In genomic region chr9:137703842-137704508, GRCh38 we compare ENCODE assay signal across 16 cellular contexts.
DNase-seq lines count a peak whose midpoint lies in the region; ATAC-seq, FAIRE-seq and TF ChIP-seq lines count a peak whose summit lies in the region.
"Had no signal": no experiment of that assay in that cellular context is flagged by ENCODE, and none has a peak within 500 bp of the region (broad histone marks: within the 10 kb centered on the region; RNA-seq: fewer than 3 reads in every experiment).

No MANE protein-coding gene starts in this region.

- H3K27me3 Mint-ChIP-seq in activated naive CD4-positive, alpha-beta T cell treated with anti-CD3 and anti-CD28 coated beads, Interleukin-2, amount 50 U/mL, for 24 hours, result no peaks in the 10 kb centered on the region
- H3K27me3 Mint-ChIP-seq in naive B cell, result no peaks in the 10 kb centered on the region

- no peaks in the 10 kb centered on the region for H3K9me1 ChIP-seq in K562 (ENCODE audit: control insufficient read depth, insufficient read depth, low read length)

- DNase-seq in activated naive CD4-positive, alpha-beta T cell (lab: John Stamatoyannopoulos, UW), result no peak
- peak in 2 of 4 experiments; percentile 29 to 38 for DNase-seq in K562 (ENCODE audit: extremely low read depth in 1 of 4, low spot score in 3 of 4)
- DNase-seq in naive B cell, result no peak
- no peak for DNase-seq in upper lobe of right lung
- no peak for DNase-seq in globus pallidus (ENCODE audit: low spot score)
- DNase-seq: activated CD4-positive, CD25-positive, alpha-beta regulatory T cell; activated gamma-delta T cell treated with Interleukin-2 at 50 U/mL for 16 hours; cortex of kidney; mammary epithelial cell; right cardiac atrium had no signal

- no TSS peak for BruUV-seq in K562 (replicated peaks; lab: Mats Ljungman, UMichigan)

- FAIRE-seq in K562 (lab: Jason Lieb, UNC), result peak; percentile 74

- TF ChIP-seq CTCF in K562 (IDR thresholded peaks at IDR 0.05 in 2 of 3, conservative IDR thresholded peaks at IDR 0.05 in 1 of 3; ENCODE audit: insufficient read depth in 2 of 3, low read depth in 1 of 3, low read length in 3 of 3) (no peak), upper lobe of right lung (IDR thresholded peaks at IDR 0.05) (no peak)

- H3K4me3 Mint-ChIP-seq in activated naive CD4-positive, alpha-beta T cell treated with anti-CD3 and anti-CD28 coated beads, Interleukin-2, amount 50 U/mL, for 24 hours, result no peak overlapping the region
- H3K4me3 Mint-ChIP-seq in naive B cell, result peak overlapping the region in 7 of 8 donors; percentile 1 to 44 (median 26)
- H3K4me3 Mint-ChIP-seq: CD14-positive monocyte, neural progenitor cell had no signal

- in situ Hi-C loops in K562 (cut with MboI), result no loop called here

- H3K4me2 ChIP-seq in K562 (ENCODE audit: insufficient read depth, low read length), result no peak overlapping the region
- H3K4me2 ChIP-seq: neural progenitor cell had no signal

- peaks cover 6 to 19% of the 10 kb centered on the region in 2 experiments; a peak in 3 of 5 replicates for H3K4me1 ChIP-seq in K562 (replicated peaks in 1 of 2; ENCODE audit: control insufficient read depth in 2 of 2, insufficient read depth in 2 of 2, low read length in 2 of 2)
- H3K4me1 ChIP-seq in upper lobe of right lung, result no peaks in the 10 kb centered on the region
- H3K4me1 ChIP-seq: ascending aorta had no signal

- H3K4me3 ChIP-seq in K562 (no peak overlapping the region), upper lobe of right lung (no peak overlapping the region)
- H3K4me3 ChIP-seq: ascending aorta, neural progenitor cell had no signal

- H3K4me1 Mint-ChIP-seq in activated naive CD4-positive, alpha-beta T cell treated with anti-CD3 and anti-CD28 coated beads, Interleukin-2, amount 50 U/mL, for 24 hours, result peaks cover 67% of the 10 kb centered on the region
- H3K4me1 Mint-ChIP-seq in naive B cell, result peaks cover 51 to 74% (median 59%) of the 10 kb centered on the region in 3 donors

- TF ChIP-seq EP300 in K562 (IDR thresholded peaks at IDR 0.05; ENCODE audit: low read length), result no peak

- no peak for TF ChIP-seq RAD21 in K562 (CRISPR knock-in tag; conservative IDR thresholded peaks at IDR 0.05 in 1 of 2, IDR thresholded peaks at IDR 0.05 in 1 of 2)

- H3K9me3 ChIP-seq in K562 (replicated peaks; ENCODE audit: control insufficient read depth, insufficient read depth, low read depth, low read length) (peaks cover 11% of the 10 kb centered on the region), upper lobe of right lung (no peaks in the 10 kb centered on the region)

- POLR2A ChIA-PET in K562 (lab: Yijun Ruan, JAX), result no interaction called here

- CTCF ChIA-PET in K562 (lab: Yijun Ruan, JAX; ENCODE audit: low intra/inter-chr PET ratio), result no interaction called here

- H2AFZ ChIP-seq in K562 (ENCODE audit: low read depth, low read length), result no peak overlapping the region
- H2AFZ ChIP-seq: neural progenitor cell had no signal

- intact Hi-C loops in K562 (cut with micrococcal nuclease), result no loop called here
- intact Hi-C loops in upper lobe of right lung (cut with DNase I), result no loop called here

- H3K27ac Mint-ChIP-seq in activated naive CD4-positive, alpha-beta T cell treated with anti-CD3 and anti-CD28 coated beads, Interleukin-2, amount 50 U/mL, for 24 hours, result peak overlapping the region; percentile 46
- H3K27ac Mint-ChIP-seq in naive B cell, result peak overlapping the region in 5 of 6 donors; percentile 72 to 89 (median 89)
- H3K27ac Mint-ChIP-seq: neural progenitor cell had no signal

- H3K36me3 ChIP-seq in K562 (ENCODE audit: control insufficient read depth, insufficient read depth, low read length), result peaks cover 8% of the 10 kb centered on the region; the same call in 2 of the 3 replicates
- H3K36me3 ChIP-seq in upper lobe of right lung, result no peaks in the 10 kb centered on the region
- H3K36me3 ChIP-seq: ascending aorta had no signal

- TF ChIP-seq POLR2A in K562 (conservative IDR thresholded peaks at IDR 0.05), result no peak

- peaks cover 12% of the 10 kb centered on the region for H3K36me3 Mint-ChIP-seq in activated naive CD4-positive, alpha-beta T cell treated with anti-CD3 and anti-CD28 coated beads, Interleukin-2, amount 50 U/mL, for 24 hours
- H3K36me3 Mint-ChIP-seq in naive B cell, result peaks cover 10 to 13% of the 10 kb centered on the region in 2 donors

- WGBS in K562 (ENCODE audit: insufficient coverage, low coverage, missing lambda C conversion rate), result 55% methylated on average over 5 of the region's 6 CpGs

- peaks cover 78% of the 10 kb centered on the region for H3K79me2 ChIP-seq in K562 (ENCODE audit: control insufficient read depth, insufficient read depth, low read length)

- H3K9me3 Mint-ChIP-seq in activated naive CD4-positive, alpha-beta T cell treated with anti-CD3 and anti-CD28 coated beads, Interleukin-2, amount 50 U/mL, for 24 hours, result peaks cover 7% of the 10 kb centered on the region
- H3K9me3 Mint-ChIP-seq in naive B cell, result peaks cover 7 to 27% (median 12%) of the 10 kb centered on the region in 7 donors

- H3K27ac ChIP-seq in K562 (ENCODE audit: extremely low read depth, low read depth, low read length), result peak overlapping the region; percentile 30; the same call in 1 of the 3 replicates
- H3K27ac ChIP-seq in upper lobe of right lung, result no peak overlapping the region
- H3K27ac ChIP-seq: ascending aorta, neural progenitor cell had no signal

- ATAC-seq in K562, result peak; percentile 67
- ATAC-seq in naive B cell (ENCODE audit: low read depth in 2 of 2), result no peak
- peak; percentile 44 for ATAC-seq in upper lobe of right lung
- ATAC-seq in HG02678 (IDR thresholded peaks at IDR 0.05; ENCODE audit: unreplicated experiment), result no peak
- ATAC-seq in HG03139 (IDR thresholded peaks at IDR 0.05; ENCODE audit: unreplicated experiment), result no peak
- ATAC-seq: right cardiac atrium had no signal

- H3K9ac ChIP-seq in K562 (ENCODE audit: insufficient read depth in 1 of 2, low read depth in 2 of 2, low read length in 2 of 2), result no peak overlapping the region
- H3K9ac ChIP-seq: neural progenitor cell had no signal

- H3K27me3 ChIP-seq in K562 (ENCODE audit: control insufficient read depth in 2 of 2, insufficient read depth in 2 of 2, low read length in 2 of 2), result no peaks in the 10 kb centered on the region
- no peaks in the 10 kb centered on the region for H3K27me3 ChIP-seq in upper lobe of right lung
- H3K27me3 ChIP-seq: ascending aorta, neural progenitor cell had no signal

- peaks cover 5% of the 10 kb centered on the region; the same call in 1 of the 2 replicates for H4K20me1 ChIP-seq in K562 (replicated peaks; ENCODE audit: control insufficient read depth, insufficient read depth, low read length)

TF ChIP-seq in K562, 482 proteins besides CTCF, POLR2A, EP300 and RAD21 (continues in another document):
- TF ChIP-seq, protein P1, sequence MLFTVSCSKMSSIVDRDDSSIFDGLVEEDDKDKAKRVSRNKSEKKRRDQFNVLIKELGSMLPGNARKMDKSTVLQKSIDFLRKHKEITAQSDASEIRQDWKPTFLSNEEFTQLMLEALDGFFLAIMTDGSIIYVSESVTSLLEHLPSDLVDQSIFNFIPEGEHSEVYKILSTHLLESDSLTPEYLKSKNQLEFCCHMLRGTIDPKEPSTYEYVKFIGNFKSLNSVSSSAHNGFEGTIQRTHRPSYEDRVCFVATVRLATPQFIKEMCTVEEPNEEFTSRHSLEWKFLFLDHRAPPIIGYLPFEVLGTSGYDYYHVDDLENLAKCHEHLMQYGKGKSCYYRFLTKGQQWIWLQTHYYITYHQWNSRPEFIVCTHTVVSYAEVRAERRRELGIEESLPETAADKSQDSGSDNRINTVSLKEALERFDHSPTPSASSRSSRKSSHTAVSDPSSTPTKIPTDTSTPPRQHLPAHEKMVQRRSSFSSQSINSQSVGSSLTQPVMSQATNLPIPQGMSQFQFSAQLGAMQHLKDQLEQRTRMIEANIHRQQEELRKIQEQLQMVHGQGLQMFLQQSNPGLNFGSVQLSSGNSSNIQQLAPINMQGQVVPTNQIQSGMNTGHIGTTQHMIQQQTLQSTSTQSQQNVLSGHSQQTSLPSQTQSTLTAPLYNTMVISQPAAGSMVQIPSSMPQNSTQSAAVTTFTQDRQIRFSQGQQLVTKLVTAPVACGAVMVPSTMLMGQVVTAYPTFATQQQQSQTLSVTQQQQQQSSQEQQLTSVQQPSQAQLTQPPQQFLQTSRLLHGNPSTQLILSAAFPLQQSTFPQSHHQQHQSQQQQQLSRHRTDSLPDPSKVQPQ (CRISPR knock-in tag; IDR thresholded peaks at IDR 0.05; ENCODE audit: borderline replicate concordance), result no peak
- TF ChIP-seq JUND (IDR thresholded peaks at IDR 0.05; ENCODE audit: borderline replicate concordance, low read depth, low read length), result 0 out of 2 replicates have a peak, but pooled peaks have one; percentile 7
- no peak for TF ChIP-seq JUND (tag; IDR thresholded peaks at IDR 0.05; ENCODE audit: borderline replicate concordance, low read depth, low read length)
- no peak for TF ChIP-seq THRA (IDR thresholded peaks at IDR 0.05)
- no peak for TF ChIP-seq ZNF124 (CRISPR knock-in tag; IDR thresholded peaks at IDR 0.05)
- no peak for TF ChIP-seq BDP1 (IDR thresholded peaks at IDR 0.05; ENCODE audit: insufficient read depth, insufficient read length)
- no peak for TF ChIP-seq SNIP1 (IDR thresholded peaks at IDR 0.05; ENCODE audit: low read depth)
- TF ChIP-seq CHCHD3 (CRISPR knock-in tag; IDR thresholded peaks at IDR 0.05), result no peak
- no peak for TF ChIP-seq ZNF140 (CRISPR knock-in tag; IDR thresholded peaks at IDR 0.05)
- TF ChIP-seq EGR1 (conservative IDR thresholded peaks at IDR 0.05), result peak; percentile 62
- TF ChIP-seq PHF20 (IDR thresholded peaks at IDR 0.05; ENCODE audit: partially characterized antibody), result no peak
- no peak for TF ChIP-seq DDX20 (tag; IDR thresholded peaks at IDR 0.05; ENCODE audit: low read depth)
- TF ChIP-seq CGGBP1 (CRISPR knock-in tag; IDR thresholded peaks at IDR 0.05), result no peak
- no peak for TF ChIP-seq ZNF24 (IDR thresholded peaks at IDR 0.05)
- TF ChIP-seq TCF7 (IDR thresholded peaks at IDR 0.05; ENCODE audit: borderline replicate concordance), result no peak
- TF ChIP-seq ZNF263 (CRISPR knock-in tag; IDR thresholded peaks at IDR 0.05; ENCODE audit: borderline replicate concordance), result 0 out of 2 replicates have a peak, but pooled peaks have one; percentile 17

Comparison
In these comparisons a context has a peak if more than half of its experiments do, and no peak if none do; other contexts are left out.
1. ATAC-seq: peak in K562 (single experiment) and upper lobe of right lung (single experiment); none in naive B cell (0 of 2), HG02678 (single experiment) and HG03139 (single experiment).